ENCODE assay signal across 12 cellular contexts in the genomic region with DNA sequence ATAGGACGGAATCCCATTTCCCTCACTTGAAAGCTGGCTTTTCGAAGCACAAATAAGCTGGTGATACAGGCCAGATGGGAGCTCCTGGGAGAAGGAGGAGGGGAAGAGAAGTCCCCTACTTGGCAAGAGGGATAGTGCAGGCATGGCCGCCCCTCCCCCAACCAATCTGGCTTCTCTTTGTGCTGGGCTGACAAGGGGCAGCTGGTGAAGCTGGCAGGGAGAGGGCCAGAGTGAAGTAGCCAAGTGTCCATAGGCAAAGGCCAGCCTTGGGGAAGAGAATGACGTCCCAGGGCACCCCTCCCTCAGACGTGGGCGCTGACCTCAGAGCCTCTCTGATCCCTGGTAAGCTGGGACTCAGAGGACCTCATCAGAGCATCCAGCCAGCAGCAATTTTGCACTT.
A peak's percentile ranks its signal among the peaks of the same experiment; 100 is the strongest.
DNase-seq lines count a peak whose midpoint lies in the region; ATAC-seq and TF ChIP-seq lines count a peak whose summit lies in the region.
"Had no signal": no experiment of that assay in that cellular context is flagged by ENCODE, and none has a peak within 500 bp of the region (broad histone marks: within the 10 kb centered on the region; RNA-seq: fewer than 3 reads in every experiment).

No MANE protein-coding gene starts in this region.

- H2BK12ac ChIP-seq in H9 (ENCODE audit: insufficient read length, low read depth, low read length): no peak overlapping the region
- H2BK12ac ChIP-seq in neuronal stem cell (ENCODE audit: low read length): no peak overlapping the region

- intact Hi-C loops in heart left ventricle (cut with DNase I): no loop called here
- intact Hi-C loops in activated naive CD4-positive, alpha-beta T cell treated with anti-CD3 and anti-CD28 coated beads for 36 hours (cut with micrococcal nuclease): no loop called here
- intact Hi-C loops in MCF 10A (cut with micrococcal nuclease): no loop called here

- H3K9ac ChIP-seq in H9 (ENCODE audit: extremely low read depth, insufficient read length, low read length) (no peak overlapping the region), neuronal stem cell (ENCODE audit: low read depth, low read length, poor library complexity) (no peak overlapping the region)

- no peaks in the 10 kb centered on the region for H3K36me3 ChIP-seq in heart left ventricle
- no peaks in the 10 kb centered on the region for H3K36me3 ChIP-seq in neuronal stem cell (replicated peaks in 1 of 2; ENCODE audit: control insufficient read depth in 2 of 2, insufficient read depth in 2 of 2, low read length in 2 of 2)
- H3K36me3 ChIP-seq: right lobe of liver, stomach had no signal

- H3K9me3 ChIP-seq in H9 (ENCODE audit: control insufficient read depth, low read depth, low read length): no peaks in the 10 kb centered on the region
- no peaks in the 10 kb centered on the region for H3K9me3 ChIP-seq in heart left ventricle
- no peaks in the 10 kb centered on the region for H3K9me3 ChIP-seq in neuronal stem cell (replicated peaks in 1 of 2; ENCODE audit: control insufficient read depth in 2 of 2, insufficient read depth in 1 of 2, low read depth in 1 of 2, low read length in 2 of 2)
- H3K9me3 ChIP-seq: right lobe of liver, stomach had no signal

- TF ChIP-seq POLR2A in heart left ventricle (IDR thresholded peaks at IDR 0.05): no peak

- H2BK120ac ChIP-seq in H9 (ENCODE audit: low read depth, low read length, poor library complexity, severe bottlenecking) (no peak overlapping the region), neuronal stem cell (ENCODE audit: low read depth, low read length) (no peak overlapping the region)

- H3K27ac Mint-ChIP-seq in H9 (no peak overlapping the region), MCF 10A (ENCODE audit: low read depth, unreplicated experiment) (no peak overlapping the region)
- H3K27ac Mint-ChIP-seq in activated naive CD4-positive, alpha-beta T cell treated with anti-CD3 and anti-CD28 coated beads for 36 hours: no peak overlapping the region
- H3K27ac Mint-ChIP-seq: activated T-cell treated with anti-CD3 and anti-CD28 coated beads, Interleukin-2, amount 50 U/mL, for 24 hours; B cell had no signal

- DNase-seq in H9: peak; percentile 56
- peak; percentile 97 for DNase-seq in NCI-H82 treated with DMSO at 0.1 percent for 48 hours (lab: John Stamatoyannopoulos, UW; ENCODE audit: unreplicated experiment)
- peak in 4 of 5 donors; percentile 45 to 64 (median 50) for DNase-seq in heart left ventricle
- no peak for DNase-seq in neuronal stem cell (ENCODE audit: low spot score)
- DNase-seq in activated naive CD4-positive, alpha-beta T cell treated with anti-CD3 and anti-CD28 coated beads for 36 hours: no peak
- DNase-seq in AG08396 (ENCODE audit: low spot score): no peak
- DNase-seq in MCF 10A (ENCODE audit: unreplicated experiment): no peak
- DNase-seq: activated T-cell treated with anti-CD3 and anti-CD28 coated beads, Interleukin-2, amount 50 U/mL, for 24 hours; right lobe of liver; stomach had no signal

- H4K20me1 ChIP-seq in H9 (ENCODE audit: control insufficient read depth, insufficient read depth, insufficient read length): no peaks in the 10 kb centered on the region

- H2AK5ac ChIP-seq in H9 (ENCODE audit: insufficient read length, low read length): no peak overlapping the region
- H2AK5ac ChIP-seq in neuronal stem cell (ENCODE audit: low read depth, low read length): no peak overlapping the region

- H4K8ac ChIP-seq in H9 (replicated peaks; ENCODE audit: insufficient read length, low read depth, low read length): no peak overlapping the region
- no peak overlapping the region for H4K8ac ChIP-seq in neuronal stem cell (ENCODE audit: low read depth, low read length)

- H2AFZ ChIP-seq in H9 (ENCODE audit: low read length) (no peak overlapping the region), neuronal stem cell (ENCODE audit: low read length) (no peak overlapping the region)

- no peak overlapping the region for H3K56ac ChIP-seq in H9 (ENCODE audit: insufficient read length, low read depth, low read length)

- WGBS in H9 (ENCODE audit: extremely low coverage, insufficient read length, low lambda C conversion rate): no CpG with 5 or more reads among the region's 6 CpGs
- 41 to 58% (median 53%) methylated on average over 5 to 6 of the region's 6 CpGs for WGBS in heart left ventricle, 4 donors
- WGBS in neuronal stem cell (ENCODE audit: extremely low coverage in 2 of 2, insufficient read length in 2 of 2, insufficient replicate concordance in 1 of 2), 2 donors: no CpG with 5 or more reads among the region's 6 CpGs

- H3K18ac ChIP-seq in H9 (ENCODE audit: insufficient read length, low read depth, low read length): no peak overlapping the region
- H3K18ac ChIP-seq in neuronal stem cell (ENCODE audit: low read length): no peak overlapping the region

- H4K5ac ChIP-seq in H9 (ENCODE audit: insufficient read length, low read depth, low read length): no peak overlapping the region

- H3K4me1 Mint-ChIP-seq in H9 (peaks cover 7 to 25% of the 10 kb centered on the region in 2 experiments), MCF 10A (ENCODE audit: insufficient read depth, unreplicated experiment) (no peaks in the 10 kb centered on the region)
- H3K4me1 Mint-ChIP-seq in activated naive CD4-positive, alpha-beta T cell treated with anti-CD3 and anti-CD28 coated beads for 36 hours (ENCODE audit: low read depth): peaks cover 9% of the 10 kb centered on the region
- H3K4me1 Mint-ChIP-seq: B cell had no signal

- H3K27me3 ChIP-seq in H9 (ENCODE audit: insufficient read depth, low read length) (no peaks in the 10 kb centered on the region), heart left ventricle (peaks cover 0 to 2% (median 0%) of the 10 kb centered on the region in 9 donors), neuronal stem cell (ENCODE audit: control insufficient read depth in 3 of 3, insufficient read depth in 3 of 3, low read depth in 1 of 3, low read length in 3 of 3) (peaks cover 0 to 25% (median 0%) of the 10 kb centered on the region in 3 experiments)
- H3K27me3 ChIP-seq: right lobe of liver had no signal

- H2BK5ac ChIP-seq in H9 (ENCODE audit: insufficient read length, low read length) (no peak overlapping the region), neuronal stem cell (ENCODE audit: low read length) (no peak overlapping the region)

- no peak for TF ChIP-seq CTCF in H9 (conservative IDR thresholded peaks at IDR 0.05)
- no peak for TF ChIP-seq CTCF in heart left ventricle (IDR thresholded peaks at IDR 0.05)
- TF ChIP-seq CTCF in MCF 10A (IDR thresholded peaks at IDR 0.05; ENCODE audit: unreplicated experiment): no peak

- no peak overlapping the region for H3K27ac ChIP-seq in H9 (ENCODE audit: insufficient read length, low read depth, low read length)
- no peak overlapping the region for H3K27ac ChIP-seq in heart left ventricle
- no peak overlapping the region for H3K27ac ChIP-seq in neuronal stem cell (replicated peaks; ENCODE audit: low read length)
- H3K27ac ChIP-seq: right lobe of liver, stomach had no signal

- no peak overlapping the region for H3K4me3 Mint-ChIP-seq in H9
- H3K4me3 Mint-ChIP-seq in activated naive CD4-positive, alpha-beta T cell treated with anti-CD3 and anti-CD28 coated beads for 36 hours: no peak overlapping the region
- no peak overlapping the region for H3K4me3 Mint-ChIP-seq in MCF 10A (ENCODE audit: unreplicated experiment)
- H3K4me3 Mint-ChIP-seq: activated T-cell treated with anti-CD3 and anti-CD28 coated beads, Interleukin-2, amount 50 U/mL, for 24 hours; B cell had no signal

- H3K4ac ChIP-seq in H9 (ENCODE audit: low read depth, low read length): no peak overlapping the region
- no peak overlapping the region for H3K4ac ChIP-seq in neuronal stem cell (ENCODE audit: low read length)

- ATAC-seq in heart left ventricle: peak in 3 of 4 donors; percentile 64 to 73 (median 65)
- ATAC-seq in GM21723 (IDR thresholded peaks at IDR 0.05; ENCODE audit: unreplicated experiment): no peak
- ATAC-seq: right lobe of liver had no signal

- POLR2A ChIA-PET in MCF 10A (lab: Yijun Ruan, JAX): interaction anchor here (1.2 kb wide), 1 partner anchor 12 kb away, joined by 3 read pairs; no protein-coding TSS in a partner anchor

- H3K27me3 Mint-ChIP-seq in H9 (ENCODE audit: low read depth): peaks cover 36% of the 10 kb centered on the region
- peaks cover 35% of the 10 kb centered on the region for H3K27me3 Mint-ChIP-seq in activated naive CD4-positive, alpha-beta T cell treated with anti-CD3 and anti-CD28 coated beads for 36 hours (ENCODE audit: low read depth)
- peaks cover 59% of the 10 kb centered on the region for H3K27me3 Mint-ChIP-seq in MCF 10A (ENCODE audit: insufficient read depth, unreplicated experiment)

- H3K23ac ChIP-seq in H9 (ENCODE audit: insufficient read length, low read depth, low read length) (no peak overlapping the region), neuronal stem cell (ENCODE audit: low read depth, low read length, poor library complexity) (no peak overlapping the region)

- H3K79me1 ChIP-seq in H9 (ENCODE audit: insufficient read depth, low read depth, low read length, poor library complexity, severe bottlenecking) (no peaks in the 10 kb centered on the region), neuronal stem cell (ENCODE audit: low read depth, low read length) (no peaks in the 10 kb centered on the region)

- H2BK15ac ChIP-seq in H9 (ENCODE audit: low read depth, low read length): no peak overlapping the region
- H2BK15ac ChIP-seq in neuronal stem cell (ENCODE audit: low read length): peak overlapping the region; percentile 22

- H3K23me2 ChIP-seq in H9 (ENCODE audit: insufficient read length, low read depth, low read length, poor library complexity, severe bottlenecking): no peaks in the 10 kb centered on the region

- BruUV-seq in MCF 10A (replicated peaks; lab: Mats Ljungman, UMichigan): no TSS peak

- H4K91ac ChIP-seq in H9 (ENCODE audit: insufficient read length, low read depth, low read length): no peak overlapping the region
- no peak overlapping the region for H4K91ac ChIP-seq in neuronal stem cell (ENCODE audit: low read depth, low read length, poor library complexity)

- no peaks in the 10 kb centered on the region for H3K9me3 Mint-ChIP-seq in H9
- no peaks in the 10 kb centered on the region for H3K9me3 Mint-ChIP-seq in activated naive CD4-positive, alpha-beta T cell treated with anti-CD3 and anti-CD28 coated beads for 36 hours
- no peaks in the 10 kb centered on the region for H3K9me3 Mint-ChIP-seq in MCF 10A (ENCODE audit: unreplicated experiment)
- H3K9me3 Mint-ChIP-seq: activated T-cell treated with anti-CD3 and anti-CD28 coated beads, Interleukin-2, amount 50 U/mL, for 24 hours had no signal

- no peak overlapping the region for H3T11ph ChIP-seq in H9 (ENCODE audit: low read length)

- H3K4me2 ChIP-seq in H9 (ENCODE audit: insufficient read depth, insufficient read length, low read length) (no peak overlapping the region), neuronal stem cell (ENCODE audit: insufficient read depth, low read length, poor library complexity, severe bottlenecking) (no peak overlapping the region)

- CTCF ChIA-PET in activated naive CD4-positive, alpha-beta T cell treated with anti-CD3 and anti-CD28 coated beads for 36 hours (lab: Charles Lee): interaction anchor here (1.1 to 2.6 kb wide), 4 partner anchors 9 to 56 kb away, joined by 3 to 10 read pairs (median 4); no protein-coding TSS in a partner anchor
- CTCF ChIA-PET in MCF 10A (lab: Yijun Ruan, JAX): interaction anchor here (0.6 to 0.7 kb wide), 3 partner anchors 10 to 1410 kb away, joined by 3 to 5 read pairs (median 3); no protein-coding TSS in a partner anchor

- no peaks in the 10 kb centered on the region for H3K79me2 ChIP-seq in H9 (ENCODE audit: insufficient read depth, low read length)

- H3K4me1 ChIP-seq in H9 (ENCODE audit: insufficient read depth, low read length): no peaks in the 10 kb centered on the region; the same call in 1 of the 2 replicates
- peaks cover 0 to 9% (median 0%) of the 10 kb centered on the region in 12 donors for H3K4me1 ChIP-seq in heart left ventricle
- H3K4me1 ChIP-seq in neuronal stem cell (ENCODE audit: control insufficient read depth in 2 of 2, insufficient read depth in 1 of 2, low read depth in 1 of 2, low read length in 2 of 2): peaks cover 0 to 11% of the 10 kb centered on the region in 2 donors
- H3K4me1 ChIP-seq: right lobe of liver had no signal

- H2BK20ac ChIP-seq in H9 (ENCODE audit: low read depth, low read length, poor library complexity, severe bottlenecking): no peak overlapping the region

- H3K4me3 ChIP-seq in heart left ventricle (no peak overlapping the region), neuronal stem cell (ENCODE audit: low read length in 2 of 2) (no peak overlapping the region)
- H3K4me3 ChIP-seq: right lobe of liver, stomach had no signal

- H3K14ac ChIP-seq in H9 (ENCODE audit: insufficient read depth, low read length): no peak overlapping the region
- H3K14ac ChIP-seq in neuronal stem cell (ENCODE audit: low read length): no peak overlapping the region

- no peaks in the 10 kb centered on the region; a peak in 1 of 7 replicates for H3K36me3 Mint-ChIP-seq in H9 (ENCODE audit: insufficient read depth in 1 of 3, low read depth in 3 of 3)
- no peaks in the 10 kb centered on the region for H3K36me3 Mint-ChIP-seq in activated naive CD4-positive, alpha-beta T cell treated with anti-CD3 and anti-CD28 coated beads for 36 hours (ENCODE audit: low read depth)
- no peaks in the 10 kb centered on the region for H3K36me3 Mint-ChIP-seq in MCF 10A (ENCODE audit: insufficient read depth, unreplicated experiment)

Comparison
In these comparisons a context has a peak if more than half of its experiments do, and no peak if none do; other contexts are left out.
1. DNase-seq: peak in H9 (single experiment), NCI-H82 treated with DMSO at 0.1 percent for 48 hours (single experiment) and heart left ventricle (4 of 5); none in neuronal stem cell (single experiment), activated naive CD4-positive, alpha-beta T cell treated with anti-CD3 and anti-CD28 coated beads for 36 hours (single experiment), AG08396 (single experiment) and MCF 10A (single experiment).